4 cellular contexts compared by ENCODE assay signal in genomic region chr19:43178577-43178976, GRCh38. TPM values are rescaled to one million over a fixed set of nuclear protein-coding genes. Genes with fewer than 3 reads are reported as not detected.
"Had no signal": no experiment of that assay in that cellular context is flagged by ENCODE, and none has a peak within 500 bp of the region (broad histone marks: within the 10 kb centered on the region; RNA-seq: fewer than 3 reads in every experiment).

No MANE protein-coding gene starts in this region.

RNA-seq across cellular contexts. Expression of gene PSG5, which starts 7.8 kb away (rescaled TPM):
- total RNA-seq: GM23338, H1, H7, H9 had no signal
- polyA plus RNA-seq: H1 had no signal

RNA-seq across cellular contexts. Expression of gene PSG4, which starts 26.9 kb away (rescaled TPM):
- total RNA-seq: GM23338, H1, H7, H9 had no signal
- polyA plus RNA-seq: H1 had no signal
